10 cellular contexts compared by ENCODE assay signal in genomic region chr1:32786856-32787255, GRCh38. TPM values are rescaled to one million over a fixed set of nuclear protein-coding genes. Genes with fewer than 3 reads are reported as not detected.
DNase-seq lines count a peak whose midpoint lies in the region; ATAC-seq and TF ChIP-seq lines count a peak whose summit lies in the region.
"Had no signal": no experiment of that assay in that cellular context is flagged by ENCODE, and none has a peak within 500 bp of the region (broad histone marks: within the 10 kb centered on the region; RNA-seq: fewer than 3 reads in every experiment).

No MANE protein-coding gene starts in this region.

- H3K27ac ChIP-seq in RWPE1 (peak overlapping the region; percentile 57), thoracic aorta (no peak overlapping the region)

- H3K27ac Mint-ChIP-seq in activated CD4-positive, alpha-beta T cell treated with anti-CD3 and anti-CD28 coated beads for 36 hours: peak overlapping the region; percentile 25
- no peak overlapping the region for H3K27ac Mint-ChIP-seq in activated CD8-positive, alpha-beta T cell treated with anti-CD3 and anti-CD28 coated beads, Interleukin-2, amount 10 ng/mL, durations not matched to agents 7 days and 5 days

- no peaks in the 10 kb centered on the region for H3K9me3 ChIP-seq in thoracic aorta
- H3K9me3 ChIP-seq: BE2C had no signal

- peaks cover 4 to 15% of the 10 kb centered on the region in 2 donors for H3K4me1 ChIP-seq in thoracic aorta (ENCODE audit: control insufficient read depth in 1 of 2, low read depth in 2 of 2)
- H3K4me1 ChIP-seq: BE2C had no signal

- no peak overlapping the region for H3K4me3 Mint-ChIP-seq in activated CD4-positive, alpha-beta T cell treated with anti-CD3 and anti-CD28 coated beads for 36 hours
- H3K4me3 Mint-ChIP-seq in activated CD8-positive, alpha-beta T cell treated with anti-CD3 and anti-CD28 coated beads, Interleukin-2, amount 10 ng/mL, durations not matched to agents 7 days and 5 days: no peak overlapping the region

- no peak for TF ChIP-seq POLR2A in lower leg skin (IDR thresholded peaks at IDR 0.05)

- no peak for TF ChIP-seq CTCF in RWPE1 (conservative IDR thresholded peaks at IDR 0.05; ENCODE audit: low read depth)
- TF ChIP-seq CTCF in fibroblast of pulmonary artery (IDR thresholded peaks at IDR 0.05; ENCODE audit: low read length, missing control alignments): peak; percentile 40
- TF ChIP-seq CTCF in thoracic aorta (IDR thresholded peaks at IDR 0.05): peak; percentile 18
- TF ChIP-seq CTCF in lower leg skin (IDR thresholded peaks at IDR 0.05): no peak

- H3K27me3 Mint-ChIP-seq in activated CD4-positive, alpha-beta T cell treated with anti-CD3 and anti-CD28 coated beads for 36 hours: no peaks in the 10 kb centered on the region
- no peaks in the 10 kb centered on the region for H3K27me3 Mint-ChIP-seq in activated CD8-positive, alpha-beta T cell treated with anti-CD3 and anti-CD28 coated beads, Interleukin-2, amount 10 ng/mL, durations not matched to agents 7 days and 5 days (ENCODE audit: low read depth)

- no peaks in the 10 kb centered on the region for H3K9me3 Mint-ChIP-seq in activated CD4-positive, alpha-beta T cell treated with anti-CD3 and anti-CD28 coated beads for 36 hours (ENCODE audit: low read depth)
- no peaks in the 10 kb centered on the region for H3K9me3 Mint-ChIP-seq in activated CD8-positive, alpha-beta T cell treated with anti-CD3 and anti-CD28 coated beads, Interleukin-2, amount 10 ng/mL, durations not matched to agents 7 days and 5 days (ENCODE audit: insufficient read depth)

- H3K27me3 ChIP-seq in thoracic aorta (replicated peaks; ENCODE audit: insufficient read depth): no peaks in the 10 kb centered on the region
- H3K27me3 ChIP-seq: BE2C had no signal

- POLR2A ChIA-PET in activated CD4-positive, alpha-beta T cell treated with anti-CD3 and anti-CD28 coated beads for 36 hours (lab: Charles Lee): no interaction called here
- POLR2A ChIA-PET in RWPE1 (lab: Yijun Ruan, JAX; ENCODE audit: low non-redundant PET): no interaction called here
- POLR2A ChIA-PET in activated CD8-positive, alpha-beta T cell treated with anti-CD3 and anti-CD28 coated beads, Interleukin-2, amount 10 ng/mL, durations not matched to agents 7 days and 5 days (lab: Charles Lee): interaction anchor here (0.6 kb wide), 1 partner anchor 14 kb away, joined by 3 read pairs; no protein-coding TSS in a partner anchor

- H3K4me3 ChIP-seq in fibroblast of pulmonary artery (replicated peaks; ENCODE audit: low read depth, low read length): no peak overlapping the region
- H3K4me3 ChIP-seq in thoracic aorta: no peak overlapping the region
- H3K4me3 ChIP-seq in lower leg skin (ENCODE audit: low read depth, poor library complexity, severe bottlenecking): no peak overlapping the region

- peaks cover 53% of the 10 kb centered on the region for H3K36me3 Mint-ChIP-seq in activated CD4-positive, alpha-beta T cell treated with anti-CD3 and anti-CD28 coated beads for 36 hours (ENCODE audit: low read depth)
- H3K36me3 Mint-ChIP-seq in activated CD8-positive, alpha-beta T cell treated with anti-CD3 and anti-CD28 coated beads, Interleukin-2, amount 10 ng/mL, durations not matched to agents 7 days and 5 days (ENCODE audit: low read depth): peaks cover 53% of the 10 kb centered on the region

- H3K4me1 Mint-ChIP-seq in activated CD4-positive, alpha-beta T cell treated with anti-CD3 and anti-CD28 coated beads for 36 hours: no peaks in the 10 kb centered on the region
- H3K4me1 Mint-ChIP-seq in activated CD8-positive, alpha-beta T cell treated with anti-CD3 and anti-CD28 coated beads, Interleukin-2, amount 10 ng/mL, durations not matched to agents 7 days and 5 days (ENCODE audit: low read depth): peaks cover 3% of the 10 kb centered on the region

- CTCF ChIA-PET in activated CD4-positive, alpha-beta T cell treated with anti-CD3 and anti-CD28 coated beads for 36 hours (lab: Charles Lee): interaction anchor here (2.4 kb wide), 1 partner anchor 13 kb away, joined by 7 read pairs; no protein-coding TSS in a partner anchor
- CTCF ChIA-PET in RWPE1 (lab: Yijun Ruan, JAX): interaction anchor here (1.9 kb wide), 1 partner anchor 75 kb away, joined by 10 read pairs; no protein-coding TSS in a partner anchor
- CTCF ChIA-PET in activated CD8-positive, alpha-beta T cell treated with anti-CD3 and anti-CD28 coated beads, Interleukin-2, amount 10 ng/mL, durations not matched to agents 7 days and 5 days (lab: Charles Lee): interaction anchor here (0.9 to 2.1 kb wide), 4 partner anchors 9 to 266 kb away, joined by 3 to 7 read pairs (median 6); no protein-coding TSS in a partner anchor

- intact Hi-C loops in activated CD4-positive, alpha-beta T cell treated with anti-CD3 and anti-CD28 coated beads for 36 hours (cut with DNase I, micrococcal nuclease): no loop called here
- intact Hi-C loops in lower leg skin (cut with DNase I; ENCODE audit: low total_unique reads): no loop called here

- peaks cover 34% of the 10 kb centered on the region for H3K36me3 ChIP-seq in thoracic aorta

- DNase-seq in activated CD4-positive, alpha-beta T cell treated with anti-CD3 and anti-CD28 coated beads for 36 hours: no peak
- no peak for DNase-seq in activated CD4-positive, alpha-beta T cell treated with anti-CD3 and anti-CD28 coated beads, Interleukin-2, amount 50 U/mL, for 1 hour
- DNase-seq in RWPE1 (ENCODE audit: low spot score) (no peak), fibroblast of pulmonary artery (ENCODE audit: low read depth) (peak; percentile 53), thoracic aorta (ENCODE audit: low spot score) (no peak), lower leg skin (ENCODE audit: low spot score in 2 of 2) (no peak)
- no peak for DNase-seq in activated CD8-positive, alpha-beta T cell treated with anti-CD3 and anti-CD28 coated beads, Interleukin-2, amount 10 ng/mL, durations not matched to agents 7 days and 5 days
- no peak for DNase-seq in stimulated activated CD4-positive, alpha-beta T cell treated with anti-CD3 and anti-CD28 coated beads, Interleukin-1b, Interleukin-23, amount 100 ng/mL, for 48 hours
- DNase-seq: BE2C, occipital lobe had no signal

- 46 to 58% methylated on average over 4 of the region's 4 CpGs for WGBS in lower leg skin, 2 donors

- ATAC-seq in activated CD4-positive, alpha-beta T cell treated with anti-CD3 and anti-CD28 coated beads for 36 hours: peak; percentile 30
- no peak for ATAC-seq in thoracic aorta (ENCODE audit: insufficient number of reproducible peaks, low FRiP score, low read depth)
- ATAC-seq in activated CD8-positive, alpha-beta T cell treated with anti-CD3 and anti-CD28 coated beads, Interleukin-2, amount 10 ng/mL, durations not matched to agents 7 days and 5 days: no peak

RNA-seq across cellular contexts. Expression of gene YARS1, which starts 30.3 kb away (rescaled TPM):
- total RNA-seq in activated CD4-positive, alpha-beta T cell treated with anti-CD3 and anti-CD28 coated beads for 36 hours: 100 to 1,000 TPM; 259 to 309 TPM
- total RNA-seq in thoracic aorta (10 to 100 TPM; 62.5 to 74.9 TPM), lower leg skin (10 to 100 TPM; 24.8 to 40.0 (median 30.2) TPM)
- 100 to 1,000 TPM; 175 to 189 TPM for total RNA-seq in activated CD8-positive, alpha-beta T cell treated with anti-CD3 and anti-CD28 coated beads, Interleukin-2, amount 10 ng/mL, durations not matched to agents 7 days and 5 days

RNA-seq across cellular contexts. Expression of gene S100PBP, which starts 30.6 kb away (rescaled TPM):
- 10 to 100 TPM; 27.9 to 34.3 TPM for total RNA-seq in activated CD4-positive, alpha-beta T cell treated with anti-CD3 and anti-CD28 coated beads for 36 hours
- 10 to 100 TPM; 44.3 to 46.1 TPM for total RNA-seq in thoracic aorta
- total RNA-seq in lower leg skin: 10 to 100 TPM; 11.0 to 32.1 (median 18.2) TPM
- 10 to 100 TPM; 78.3 to 78.9 TPM for total RNA-seq in activated CD8-positive, alpha-beta T cell treated with anti-CD3 and anti-CD28 coated beads, Interleukin-2, amount 10 ng/mL, durations not matched to agents 7 days and 5 days

Comparison
In these comparisons a context has a peak if more than half of its experiments do, and no peak if none do; other contexts are left out.
1. CTCF ChIP-seq: peak in fibroblast of pulmonary artery (single experiment) and thoracic aorta (single experiment); none in RWPE1 (single experiment) and lower leg skin (0 of 3).